In the genomic region with DNA sequence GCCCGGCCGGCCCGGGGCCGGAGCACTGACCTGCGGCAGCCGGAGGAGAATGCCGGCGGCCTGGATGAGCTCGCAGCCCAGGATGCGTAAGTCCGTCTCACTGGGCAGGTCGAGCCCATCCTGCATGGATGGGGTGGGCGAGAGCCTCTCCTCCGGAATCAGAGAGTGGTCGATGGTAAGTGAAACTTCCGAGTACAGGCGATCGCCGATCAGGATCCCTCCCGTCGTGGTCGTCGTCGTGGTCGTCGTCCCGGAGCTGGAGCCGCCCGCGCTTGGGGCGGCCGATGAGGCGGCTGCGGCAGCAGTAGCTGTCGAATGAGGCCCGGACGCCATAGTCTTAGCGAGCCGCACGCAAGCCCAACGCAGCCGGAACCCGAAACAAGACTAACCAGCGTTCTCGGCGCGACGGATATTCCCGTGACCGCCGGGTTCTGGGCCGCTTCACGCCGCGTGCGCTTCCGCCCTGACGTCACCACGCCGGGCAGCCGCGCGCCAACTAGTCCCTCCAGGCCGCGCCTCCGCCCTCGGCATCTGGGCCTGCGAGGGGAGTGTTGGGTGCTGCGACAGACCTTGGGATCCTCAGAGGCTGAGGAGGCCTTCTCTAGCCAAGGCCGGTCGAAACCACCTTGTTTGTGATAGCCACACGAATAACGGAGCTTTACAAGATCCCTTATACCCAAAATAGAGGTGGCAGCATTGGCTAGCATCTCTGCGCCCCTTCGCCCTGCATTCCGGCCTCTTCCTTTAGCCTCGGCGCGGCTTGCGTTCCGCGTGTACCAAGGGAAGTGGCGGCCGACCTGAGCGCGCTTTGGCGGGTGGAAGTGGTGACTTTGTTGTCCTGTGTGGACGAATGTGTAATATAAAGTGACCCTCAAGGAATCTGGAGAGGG, we compare ENCODE assay signal across 1 cellular context.
TF ChIP-seq lines count a peak whose summit lies in the region.

A gene (minus strand): TSS at position 386 of the 890 bp plus-strand sequence. CDS start 53 bp downstream, at position 333.

TF ChIP-seq in HepG2, 621 proteins besides CTCF, POLR2A, EP300 and RAD21 (continued from another document and continues in another):
- TF ChIP-seq ZNF124 (CRISPR knock-in tag; IDR thresholded peaks at IDR 0.05) (no peak), ARID2 (CRISPR knock-in tag; IDR thresholded peaks at IDR 0.05; ENCODE audit: borderline replicate concordance) (peak; percentile 97; the same call in 1 of the 2 replicates), ZZZ3 (CRISPR knock-in tag; IDR thresholded peaks at IDR 0.05; ENCODE audit: borderline replicate concordance) (peak; percentile 99), ZNF841 (CRISPR knock-in tag; IDR thresholded peaks at IDR 0.05; ENCODE audit: borderline replicate concordance) (peak; percentile 86; the same call in 1 of the 2 replicates), ZNF205 (CRISPR knock-in tag; IDR thresholded peaks at IDR 0.05) (peak; percentile 83; the same call in 1 of the 2 replicates), STAG1 (CRISPR knock-in tag; IDR thresholded peaks at IDR 0.05) (0 out of 2 replicates have a peak, but pooled peaks have one; percentile 13), TCF7 (IDR thresholded peaks at IDR 0.05; ENCODE audit: low read depth) (peak; percentile 10; the same call in 1 of the 2 replicates), PAF1 (CRISPR knock-in tag; IDR thresholded peaks at IDR 0.05) (no peak), NBN (conservative IDR thresholded peaks at IDR 0.05) (no peak), NFE2 (CRISPR knock-in tag; IDR thresholded peaks at IDR 0.05) (no peak), MTA1 (CRISPR knock-in tag; IDR thresholded peaks at IDR 0.05; ENCODE audit: borderline replicate concordance) (peak; percentile 84; the same call in 1 of the 2 replicates), HNRNPUL1 (IDR thresholded peaks at IDR 0.05; ENCODE audit: low read depth, low read length) (peak; percentile 87; the same call in 1 of the 2 replicates), ATF1 (CRISPR knock-in tag; IDR thresholded peaks at IDR 0.05) (peak; percentile 98), NPAS2 (CRISPR knock-in tag; IDR thresholded peaks at IDR 0.05; ENCODE audit: borderline replicate concordance) (0 out of 2 replicates have a peak, but pooled peaks have one; percentile 46), MIER2 (CRISPR knock-in tag; IDR thresholded peaks at IDR 0.05) (peak; percentile 66; the same call in 1 of the 2 replicates), IRF2 (CRISPR knock-in tag; IDR thresholded peaks at IDR 0.05) (peak; percentile 98), HIVEP1 (CRISPR knock-in tag; IDR thresholded peaks at IDR 0.05) (peak; percentile 91), SP1 (IDR thresholded peaks at IDR 0.05) (no peak), SP1 (CRISPR knock-in tag; IDR thresholded peaks at IDR 0.05) (peak; percentile 95), ZBTB38 (CRISPR knock-in tag; IDR thresholded peaks at IDR 0.05) (peak; percentile 89), ZNF496 (CRISPR knock-in tag; IDR thresholded peaks at IDR 0.05; ENCODE audit: insufficient replicate concordance) (no peak), ZMAT3 (CRISPR knock-in tag; conservative IDR thresholded peaks at IDR 0.05) (peak; percentile 99), EHMT2 (IDR thresholded peaks at IDR 0.05; ENCODE audit: borderline replicate concordance, low read depth, low read length) (no peak), REXO4 (CRISPR knock-in tag; IDR thresholded peaks at IDR 0.05; ENCODE audit: borderline replicate concordance) (no peak), TCF7L2 (IDR thresholded peaks at IDR 0.05; ENCODE audit: low read depth, low read length) (no peak), ZBTB42 (CRISPR knock-in tag; IDR thresholded peaks at IDR 0.05) (peak; percentile 36; the same call in 1 of the 2 replicates), MTF2 (CRISPR knock-in tag; IDR thresholded peaks at IDR 0.05; ENCODE audit: borderline replicate concordance) (no peak), HOXA7 (CRISPR knock-in tag; IDR thresholded peaks at IDR 0.05) (peak; percentile 94; the same call in 1 of the 2 replicates), FOXJ3 (CRISPR knock-in tag; IDR thresholded peaks at IDR 0.05; ENCODE audit: borderline replicate concordance) (peak; percentile 67; the same call in 1 of the 2 replicates), ZNF572 (CRISPR knock-in tag; IDR thresholded peaks at IDR 0.05) (0 out of 2 replicates have a peak, but pooled peaks have one; percentile 69), ZNF326 (CRISPR knock-in tag; IDR thresholded peaks at IDR 0.05; ENCODE audit: borderline replicate concordance) (no peak), NRL (CRISPR knock-in tag; IDR thresholded peaks at IDR 0.05; ENCODE audit: borderline replicate concordance) (peak; percentile 97), ZNF546 (CRISPR knock-in tag; conservative IDR thresholded peaks at IDR 0.05) (no peak), ZFP36 (IDR thresholded peaks at IDR 0.05; ENCODE audit: borderline replicate concordance, low read depth, low read length, partially characterized antibody) (no peak), ZNF501 (CRISPR knock-in tag; IDR thresholded peaks at IDR 0.05) (peak; percentile 90), ZNF713 (CRISPR knock-in tag; IDR thresholded peaks at IDR 0.05) (0 out of 2 replicates have a peak, but pooled peaks have one; percentile 73), ZNF253 (CRISPR knock-in tag; IDR thresholded peaks at IDR 0.05; ENCODE audit: borderline replicate concordance) (no peak; the same call in 1 of the 2 replicates), ZFP37 (CRISPR knock-in tag; IDR thresholded peaks at IDR 0.05; ENCODE audit: borderline replicate concordance) (peak; percentile 97), SP5 (CRISPR knock-in tag; IDR thresholded peaks at IDR 0.05; ENCODE audit: borderline replicate concordance, low read depth) (peak; percentile 78)
- TF ChIP-seq, protein P1, sequence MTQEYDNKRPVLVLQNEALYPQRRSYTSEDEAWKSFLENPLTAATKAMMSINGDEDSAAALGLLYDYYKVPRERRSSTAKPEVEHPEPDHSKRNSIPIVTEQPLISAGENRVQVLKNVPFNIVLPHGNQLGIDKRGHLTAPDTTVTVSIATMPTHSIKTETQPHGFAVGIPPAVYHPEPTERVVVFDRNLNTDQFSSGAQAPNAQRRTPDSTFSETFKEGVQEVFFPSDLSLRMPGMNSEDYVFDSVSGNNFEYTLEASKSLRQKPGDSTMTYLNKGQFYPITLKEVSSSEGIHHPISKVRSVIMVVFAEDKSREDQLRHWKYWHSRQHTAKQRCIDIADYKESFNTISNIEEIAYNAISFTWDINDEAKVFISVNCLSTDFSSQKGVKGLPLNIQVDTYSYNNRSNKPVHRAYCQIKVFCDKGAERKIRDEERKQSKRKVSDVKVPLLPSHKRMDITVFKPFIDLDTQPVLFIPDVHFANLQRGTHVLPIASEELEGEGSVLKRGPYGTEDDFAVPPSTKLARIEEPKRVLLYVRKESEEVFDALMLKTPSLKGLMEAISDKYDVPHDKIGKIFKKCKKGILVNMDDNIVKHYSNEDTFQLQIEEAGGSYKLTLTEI (CRISPR knock-in tag; conservative IDR thresholded peaks at IDR 0.05), result no peak; the same call in 1 of the 2 replicates
- TF ChIP-seq, protein P2, sequence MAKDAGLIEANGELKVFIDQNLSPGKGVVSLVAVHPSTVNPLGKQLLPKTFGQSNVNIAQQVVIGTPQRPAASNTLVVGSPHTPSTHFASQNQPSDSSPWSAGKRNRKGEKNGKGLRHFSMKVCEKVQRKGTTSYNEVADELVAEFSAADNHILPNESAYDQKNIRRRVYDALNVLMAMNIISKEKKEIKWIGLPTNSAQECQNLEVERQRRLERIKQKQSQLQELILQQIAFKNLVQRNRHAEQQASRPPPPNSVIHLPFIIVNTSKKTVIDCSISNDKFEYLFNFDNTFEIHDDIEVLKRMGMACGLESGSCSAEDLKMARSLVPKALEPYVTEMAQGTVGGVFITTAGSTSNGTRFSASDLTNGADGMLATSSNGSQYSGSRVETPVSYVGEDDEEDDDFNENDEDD (CRISPR knock-in tag; IDR thresholded peaks at IDR 0.05; ENCODE audit: borderline replicate concordance), result peak; percentile 97
- TF ChIP-seq, protein P3, sequence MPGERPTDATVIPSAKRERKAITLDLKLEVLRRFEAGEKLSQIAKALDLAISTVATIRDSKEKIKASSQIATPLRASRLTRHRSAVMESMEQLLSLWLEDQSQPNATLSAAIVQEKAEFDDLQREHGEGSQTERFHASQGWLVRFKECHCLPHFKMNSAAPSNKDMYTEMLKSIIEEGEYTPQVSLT (CRISPR knock-in tag; IDR thresholded peaks at IDR 0.05; ENCODE audit: borderline replicate concordance, low read depth), result no peak; the same call in 1 of the 2 replicates
- TF ChIP-seq, protein P4, sequence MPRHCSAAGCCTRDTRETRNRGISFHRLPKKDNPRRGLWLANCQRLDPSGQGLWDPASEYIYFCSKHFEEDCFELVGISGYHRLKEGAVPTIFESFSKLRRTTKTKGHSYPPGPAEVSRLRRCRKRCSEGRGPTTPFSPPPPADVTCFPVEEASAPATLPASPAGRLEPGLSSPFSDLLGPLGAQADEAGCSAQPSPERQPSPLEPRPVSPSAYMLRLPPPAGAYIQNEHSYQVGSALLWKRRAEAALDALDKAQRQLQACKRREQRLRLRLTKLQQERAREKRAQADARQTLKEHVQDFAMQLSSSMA (CRISPR knock-in tag; IDR thresholded peaks at IDR 0.05), result peak; percentile 95
- TF ChIP-seq, protein P5, sequence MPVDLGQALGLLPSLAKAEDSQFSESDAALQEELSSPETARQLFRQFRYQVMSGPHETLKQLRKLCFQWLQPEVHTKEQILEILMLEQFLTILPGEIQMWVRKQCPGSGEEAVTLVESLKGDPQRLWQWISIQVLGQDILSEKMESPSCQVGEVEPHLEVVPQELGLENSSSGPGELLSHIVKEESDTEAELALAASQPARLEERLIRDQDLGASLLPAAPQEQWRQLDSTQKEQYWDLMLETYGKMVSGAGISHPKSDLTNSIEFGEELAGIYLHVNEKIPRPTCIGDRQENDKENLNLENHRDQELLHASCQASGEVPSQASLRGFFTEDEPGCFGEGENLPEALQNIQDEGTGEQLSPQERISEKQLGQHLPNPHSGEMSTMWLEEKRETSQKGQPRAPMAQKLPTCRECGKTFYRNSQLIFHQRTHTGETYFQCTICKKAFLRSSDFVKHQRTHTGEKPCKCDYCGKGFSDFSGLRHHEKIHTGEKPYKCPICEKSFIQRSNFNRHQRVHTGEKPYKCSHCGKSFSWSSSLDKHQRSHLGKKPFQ (CRISPR knock-in tag; IDR thresholded peaks at IDR 0.05; ENCODE audit: insufficient replicate concordance), result peak; percentile 76
- TF ChIP-seq, protein P6, sequence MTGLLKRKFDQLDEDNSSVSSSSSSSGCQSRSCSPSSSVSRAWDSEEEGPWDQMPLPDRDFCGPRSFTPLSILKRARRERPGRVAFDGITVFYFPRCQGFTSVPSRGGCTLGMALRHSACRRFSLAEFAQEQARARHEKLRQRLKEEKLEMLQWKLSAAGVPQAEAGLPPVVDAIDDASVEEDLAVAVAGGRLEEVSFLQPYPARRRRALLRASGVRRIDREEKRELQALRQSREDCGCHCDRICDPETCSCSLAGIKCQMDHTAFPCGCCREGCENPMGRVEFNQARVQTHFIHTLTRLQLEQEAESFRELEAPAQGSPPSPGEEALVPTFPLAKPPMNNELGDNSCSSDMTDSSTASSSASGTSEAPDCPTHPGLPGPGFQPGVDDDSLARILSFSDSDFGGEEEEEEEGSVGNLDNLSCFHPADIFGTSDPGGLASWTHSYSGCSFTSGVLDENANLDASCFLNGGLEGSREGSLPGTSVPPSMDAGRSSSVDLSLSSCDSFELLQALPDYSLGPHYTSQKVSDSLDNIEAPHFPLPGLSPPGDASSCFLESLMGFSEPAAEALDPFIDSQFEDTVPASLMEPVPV (CRISPR knock-in tag; IDR thresholded peaks at IDR 0.05), result peak; percentile 99
- TF ChIP-seq, protein P7, sequence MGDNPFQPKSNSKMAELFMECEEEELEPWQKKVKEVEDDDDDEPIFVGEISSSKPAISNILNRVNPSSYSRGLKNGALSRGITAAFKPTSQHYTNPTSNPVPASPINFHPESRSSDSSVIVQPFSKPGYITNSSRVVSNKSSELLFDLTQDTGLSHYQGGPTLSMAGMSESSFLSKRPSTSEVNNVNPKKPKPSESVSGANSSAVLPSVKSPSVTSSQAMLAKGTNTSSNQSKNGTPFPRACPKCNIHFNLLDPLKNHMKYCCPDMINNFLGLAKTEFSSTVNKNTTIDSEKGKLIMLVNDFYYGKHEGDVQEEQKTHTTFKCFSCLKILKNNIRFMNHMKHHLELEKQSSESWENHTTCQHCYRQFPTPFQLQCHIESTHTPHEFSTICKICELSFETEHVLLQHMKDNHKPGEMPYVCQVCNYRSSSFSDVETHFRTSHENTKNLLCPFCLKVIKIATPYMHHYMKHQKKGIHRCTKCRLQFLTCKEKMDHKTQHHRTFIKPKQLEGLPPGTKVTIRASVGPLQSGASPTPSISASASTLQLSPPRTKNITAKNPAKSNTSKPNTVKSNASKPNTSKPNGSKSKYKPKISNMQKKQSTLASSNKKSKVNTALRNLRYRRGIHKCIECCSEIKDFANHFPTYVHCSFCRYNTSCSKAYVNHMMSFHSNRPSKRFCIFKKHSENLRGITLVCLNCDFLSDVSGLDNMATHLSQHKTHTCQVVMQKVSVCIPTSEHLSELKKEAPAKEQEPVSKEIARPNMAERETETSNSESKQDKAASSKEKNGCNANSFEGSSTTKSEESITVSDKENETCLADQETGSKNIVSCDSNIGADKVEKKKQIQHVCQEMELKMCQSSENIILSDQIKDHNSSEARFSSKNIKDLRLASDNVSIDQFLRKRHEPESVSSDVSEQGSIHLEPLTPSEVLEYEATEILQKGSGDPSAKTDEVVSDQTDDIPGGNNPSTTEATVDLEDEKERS (CRISPR knock-in tag; IDR thresholded peaks at IDR 0.05), result peak; percentile 88
- TF ChIP-seq, protein P8, sequence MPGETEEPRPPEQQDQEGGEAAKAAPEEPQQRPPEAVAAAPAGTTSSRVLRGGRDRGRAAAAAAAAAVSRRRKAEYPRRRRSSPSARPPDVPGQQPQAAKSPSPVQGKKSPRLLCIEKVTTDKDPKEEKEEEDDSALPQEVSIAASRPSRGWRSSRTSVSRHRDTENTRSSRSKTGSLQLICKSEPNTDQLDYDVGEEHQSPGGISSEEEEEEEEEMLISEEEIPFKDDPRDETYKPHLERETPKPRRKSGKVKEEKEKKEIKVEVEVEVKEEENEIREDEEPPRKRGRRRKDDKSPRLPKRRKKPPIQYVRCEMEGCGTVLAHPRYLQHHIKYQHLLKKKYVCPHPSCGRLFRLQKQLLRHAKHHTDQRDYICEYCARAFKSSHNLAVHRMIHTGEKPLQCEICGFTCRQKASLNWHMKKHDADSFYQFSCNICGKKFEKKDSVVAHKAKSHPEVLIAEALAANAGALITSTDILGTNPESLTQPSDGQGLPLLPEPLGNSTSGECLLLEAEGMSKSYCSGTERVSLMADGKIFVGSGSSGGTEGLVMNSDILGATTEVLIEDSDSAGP (CRISPR knock-in tag; IDR thresholded peaks at IDR 0.05; ENCODE audit: borderline replicate concordance), result peak; percentile 96
